ENCODE assay signal across 2 cellular contexts in genomic region chr19:3649888-3650287, GRCh38.
TF ChIP-seq lines count a peak whose summit lies in the region.

No MANE protein-coding gene starts in this region.

TF ChIP-seq in HepG2, 621 proteins besides CTCF, POLR2A, EP300 and RAD21:
- TF ChIP-seq SRSF9 (IDR thresholded peaks at IDR 0.05; ENCODE audit: borderline replicate concordance, insufficient read depth, low read depth, low read length, poor library complexity, severe bottlenecking) (no peak), ZC3H13 (CRISPR knock-in tag; IDR thresholded peaks at IDR 0.05) (no peak), POGZ (CRISPR knock-in tag; IDR thresholded peaks at IDR 0.05) (no peak), ZNF605 (CRISPR knock-in tag; IDR thresholded peaks at IDR 0.05) (no peak), MYC (CRISPR knock-in tag; IDR thresholded peaks at IDR 0.05; ENCODE audit: borderline replicate concordance) (no peak), GPBP1L1 (CRISPR knock-in tag; IDR thresholded peaks at IDR 0.05) (no peak), ZHX1 (CRISPR knock-in tag; IDR thresholded peaks at IDR 0.05; ENCODE audit: low read depth) (no peak), ZNF543 (CRISPR knock-in tag; IDR thresholded peaks at IDR 0.05) (no peak)

TF ChIP-seq in WTC11, 78 proteins besides CTCF, POLR2A, EP300 and RAD21:
- TF ChIP-seq JAZF1 (CRISPR knock-in tag; IDR thresholded peaks at IDR 0.05) (no peak), MAX (CRISPR knock-in tag; IDR thresholded peaks at IDR 0.05) (no peak), ZNF232 (CRISPR knock-in tag; IDR thresholded peaks at IDR 0.05) (no peak), OVOL2 (CRISPR knock-in tag; IDR thresholded peaks at IDR 0.05; ENCODE audit: borderline replicate concordance) (no peak), ZBTB43 (CRISPR knock-in tag; IDR thresholded peaks at IDR 0.05) (no peak)
TF ChIP-seq in WTC11: peak in this region for 0.
